In genomic region chr4:110439226-110439625, GRCh38 we compare ENCODE assay signal across 4 cellular contexts. TPM values are rescaled to one million over a fixed set of nuclear protein-coding genes. Genes with fewer than 3 reads are reported as not detected.
"Had no signal": no experiment of that assay in that cellular context is flagged by ENCODE, and none has a peak within 500 bp of the region (broad histone marks: within the 10 kb centered on the region; RNA-seq: fewer than 3 reads in every experiment).

No MANE protein-coding gene starts in this region.

RNA-seq across cellular contexts. Expression of gene ENPEP, which starts 36.7 kb away (rescaled TPM):
- total RNA-seq: HepG2, HT1080, K562 had no signal
- polyA plus RNA-seq: HepG2, IgD-negative memory B cell had no signal
